24 cellular contexts compared by ENCODE assay signal in the genomic region with DNA sequence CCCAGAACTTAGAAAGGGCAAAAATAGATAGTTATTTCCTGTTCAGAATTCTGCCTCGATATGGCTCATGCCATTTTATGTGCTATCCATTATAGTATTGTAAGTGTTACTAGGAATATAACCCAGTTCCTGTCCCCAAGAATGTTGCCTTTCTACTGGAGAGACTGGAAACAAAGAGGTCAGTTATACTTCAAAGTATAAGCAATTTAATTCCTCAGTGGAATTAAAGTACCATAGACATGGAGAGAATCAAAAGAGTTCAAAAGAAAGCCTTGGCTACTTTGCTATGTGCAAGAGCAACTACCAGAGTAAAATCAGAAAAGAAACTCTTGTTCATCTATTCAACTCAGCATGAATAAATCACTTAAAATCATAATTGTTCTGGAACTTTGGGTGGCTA.
DNase-seq lines count a peak whose midpoint lies in the region; ATAC-seq, FAIRE-seq and TF ChIP-seq lines count a peak whose summit lies in the region.
"Had no signal": no experiment of that assay in that cellular context is flagged by ENCODE, and none has a peak within 500 bp of the region (broad histone marks: within the 10 kb centered on the region; RNA-seq: fewer than 3 reads in every experiment).

No MANE protein-coding gene starts in this region.

- no peak overlapping the region for H3K23ac ChIP-seq in mesenchymal stem cell (ENCODE audit: low read length in 2 of 2)

- peaks cover 17% of the 10 kb centered on the region for H3K4me1 ChIP-seq in left ventricle myocardium inferior
- H3K4me1 ChIP-seq in mesenchymal stem cell (ENCODE audit: control insufficient read depth, insufficient read depth, low read depth, low read length) = no peaks in the 10 kb centered on the region

- H3K27me3 Mint-ChIP-seq in neural crest cell (ENCODE audit: low read depth) = no peaks in the 10 kb centered on the region
- no peaks in the 10 kb centered on the region for H3K27me3 Mint-ChIP-seq in Calu3 (ENCODE audit: unreplicated experiment)

- H3K36me3 ChIP-seq in left ventricle myocardium inferior (no peaks in the 10 kb centered on the region), mesenchymal stem cell (ENCODE audit: control insufficient read depth in 1 of 2, insufficient read depth in 2 of 2, low read depth in 1 of 2, low read length in 2 of 2) (no peaks in the 10 kb centered on the region)

- ATAC-seq in Right ventricle myocardium inferior = no peak
- ATAC-seq: CD8-positive, alpha-beta T cell; HCT116 had no signal

- TF ChIP-seq CTCF in left ventricle myocardium inferior (IDR thresholded peaks at IDR 0.05; ENCODE audit: borderline replicate concordance) (no peak), neural crest cell (conservative IDR thresholded peaks at IDR 0.05) (no peak), Calu3 (IDR thresholded peaks at IDR 0.05; ENCODE audit: unreplicated experiment) (no peak)

- no peaks in the 10 kb centered on the region for H3K27me3 ChIP-seq in left ventricle myocardium inferior (ENCODE audit: low read depth)
- no peaks in the 10 kb centered on the region for H3K27me3 ChIP-seq in mesenchymal stem cell (ENCODE audit: control insufficient read depth in 1 of 2, insufficient read depth in 1 of 2, low read length in 2 of 2)

- H3K27ac Mint-ChIP-seq in neural crest cell (ENCODE audit: unreplicated experiment) (peak overlapping the region; percentile 88), Calu3 (ENCODE audit: unreplicated experiment) (no peak overlapping the region)
- H3K27ac Mint-ChIP-seq: CD8-positive, alpha-beta T cell had no signal

- BruUV-seq in Calu3 (replicated peaks; lab: Mats Ljungman, UMichigan) = no TSS peak

- DNase-seq in left ventricle myocardium inferior = no peak
- DNase-seq in Right ventricle myocardium inferior (ENCODE audit: missing footprints) = no peak
- DNase-seq in foreskin melanocyte = peak; percentile 81
- no peak for DNase-seq in neural crest cell (ENCODE audit: low read depth, low spot score)
- DNase-seq in RCC 7860 (ENCODE audit: low spot score) = no peak
- DNase-seq in mesenchymal stem cell = no peak
- DNase-seq in Calu3 = no peak
- DNase-seq: 8988T; AML-193; C1 segment of cervical spinal cord; CD8-positive, alpha-beta T cell; DMS53; GDM1; KG1; NCI-H1092; NCI-H1436 treated with DMSO at 0.1 percent for 48 hours; NCI-H2029; NCI-H510A; PC-9 had no signal

- no peak overlapping the region for H3K18ac ChIP-seq in mesenchymal stem cell (ENCODE audit: low read depth in 1 of 2, low read length in 2 of 2)

- H2BK12ac ChIP-seq in mesenchymal stem cell (ENCODE audit: low read length in 2 of 2) = no peak overlapping the region

- no peak overlapping the region for H2BK15ac ChIP-seq in mesenchymal stem cell (ENCODE audit: low read depth, poor library complexity, severe bottlenecking)

- H3K4me3 Mint-ChIP-seq in neural crest cell (no peak overlapping the region), Calu3 (ENCODE audit: low read depth, unreplicated experiment) (no peak overlapping the region)
- H3K4me3 Mint-ChIP-seq: CD8-positive, alpha-beta T cell had no signal

- H3K9me3 Mint-ChIP-seq in neural crest cell (peaks cover 3% of the 10 kb centered on the region), Calu3 (ENCODE audit: low read depth, unreplicated experiment) (no peaks in the 10 kb centered on the region)
- H3K9me3 Mint-ChIP-seq: CD8-positive, alpha-beta T cell had no signal

- no CpG with 5 or more reads among the region's 1 CpG for WGBS in mesenchymal stem cell

- no peak overlapping the region for H4K91ac ChIP-seq in mesenchymal stem cell (ENCODE audit: low read length)

- H4K8ac ChIP-seq in mesenchymal stem cell (ENCODE audit: low read length) = no peak overlapping the region

- H2BK5ac ChIP-seq in mesenchymal stem cell (ENCODE audit: low read depth, low read length, poor library complexity, severe bottlenecking) = no peak overlapping the region

- no peak overlapping the region for H3K14ac ChIP-seq in mesenchymal stem cell (ENCODE audit: low read length in 2 of 2)

- H3K9me3 ChIP-seq in left ventricle myocardium inferior (replicated peaks) (no peaks in the 10 kb centered on the region), mesenchymal stem cell (ENCODE audit: control insufficient read depth, low read length) (no peaks in the 10 kb centered on the region)

- H3K36me3 Mint-ChIP-seq in neural crest cell (ENCODE audit: low read depth) = no peaks in the 10 kb centered on the region
- H3K36me3 Mint-ChIP-seq in Calu3 (ENCODE audit: insufficient read depth, unreplicated experiment) = no peaks in the 10 kb centered on the region
- H3K36me3 Mint-ChIP-seq: CD8-positive, alpha-beta T cell had no signal

- H3K4me3 ChIP-seq in left ventricle myocardium inferior = no peak overlapping the region
- H3K4me3 ChIP-seq in mesenchymal stem cell (ENCODE audit: insufficient read depth in 1 of 2, low read depth in 1 of 2, low read length in 2 of 2) = no peak overlapping the region
- H3K4me3 ChIP-seq: PC-9 had no signal

- no peaks in the 10 kb centered on the region for H3K79me1 ChIP-seq in mesenchymal stem cell (replicated peaks; ENCODE audit: low read length, poor library complexity, severe bottlenecking)

- no peak overlapping the region for H3K9ac ChIP-seq in mesenchymal stem cell (ENCODE audit: low read length)

- H3K4ac ChIP-seq in mesenchymal stem cell (ENCODE audit: low read depth in 1 of 2, low read length in 2 of 2) = no peak overlapping the region

- no peak for FAIRE-seq in RCC 7860 (lab: Jason Lieb, UNC)
- FAIRE-seq: D721Med, GM19239, H1 had no signal

- no peak overlapping the region for H3K4me2 ChIP-seq in mesenchymal stem cell (ENCODE audit: low read length, poor library complexity, severe bottlenecking)
- H3K4me2 ChIP-seq: PC-9 had no signal

- H3K4me1 Mint-ChIP-seq in neural crest cell (peaks cover 28% of the 10 kb centered on the region), Calu3 (ENCODE audit: low read depth, unreplicated experiment) (peaks cover 9% of the 10 kb centered on the region)

- H2BK120ac ChIP-seq in mesenchymal stem cell (ENCODE audit: low read depth, low read length) = no peak overlapping the region

- peak overlapping the region; percentile 47 for H3K27ac ChIP-seq in left ventricle myocardium inferior (replicated peaks)
- H3K27ac ChIP-seq in mesenchymal stem cell (ENCODE audit: low read length, poor library complexity, severe bottlenecking) = no peak overlapping the region
- H3K27ac ChIP-seq: PC-9, RWPE1 had no signal

- CTCF ChIA-PET in Calu3 (lab: Charles Lee) = no interaction called here

- no peak overlapping the region for H2AFZ ChIP-seq in mesenchymal stem cell (ENCODE audit: low read depth, low read length)
- H2AFZ ChIP-seq: PC-9 had no signal

- H2AK5ac ChIP-seq in mesenchymal stem cell (ENCODE audit: low read length, severe bottlenecking) = no peak overlapping the region

- intact Hi-C loops in left ventricle myocardium inferior (cut with micrococcal nuclease) (no loop called here), Right ventricle myocardium inferior (cut with DNase I) (no loop called here), Calu3 (cut with micrococcal nuclease; ENCODE audit: unreplicated experiment) (no loop called here)
